ENCODE assay signal across 32 cellular contexts in the genomic region with DNA sequence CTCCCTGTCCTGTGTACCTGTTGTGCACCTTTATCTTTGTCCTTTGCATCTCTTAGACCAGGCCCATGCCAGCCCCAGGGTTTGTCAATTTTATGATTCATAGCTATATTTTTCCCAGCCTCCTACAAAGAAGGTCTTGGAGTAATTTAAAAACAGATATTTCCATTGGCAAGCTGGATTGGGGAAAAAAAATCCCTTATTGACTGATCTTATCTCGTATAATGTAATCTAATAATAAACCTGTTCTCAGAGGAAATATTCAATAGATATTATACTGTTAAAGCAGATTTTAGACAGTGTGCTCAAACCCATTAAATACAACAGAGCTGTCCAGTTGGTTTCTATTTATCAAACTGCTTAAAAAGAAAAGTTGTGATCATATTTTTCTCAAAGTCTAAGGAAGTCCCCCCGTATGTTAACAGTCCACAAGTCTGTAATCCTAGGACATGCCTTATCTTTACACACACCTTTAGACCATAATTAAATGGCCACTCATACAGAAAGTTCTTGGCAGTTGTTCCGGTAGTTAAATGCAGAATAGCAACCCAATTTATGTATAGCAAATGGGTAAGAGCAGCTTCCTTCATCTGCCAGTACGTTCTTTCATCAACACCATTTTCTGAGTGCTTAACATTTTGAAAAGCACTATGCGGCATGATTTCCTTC.
"Had no signal": no experiment of that assay in that cellular context is flagged by ENCODE, and none has a peak within 500 bp of the region (broad histone marks: within the 10 kb centered on the region; RNA-seq: fewer than 3 reads in every experiment).

No MANE protein-coding gene starts in this region.

- FAIRE-seq: colon, endometrium, endothelial cell of umbilical vein had no signal

- H3K9me3 ChIP-seq: adrenal gland, body of pancreas, esophagus squamous epithelium, gastroesophageal sphincter had no signal

- H3K4me3 ChIP-seq: adrenal gland, body of pancreas, esophagus squamous epithelium, gastroesophageal sphincter, heart right ventricle had no signal

- H3K27ac ChIP-seq: adrenal gland, body of pancreas, epithelial cell of prostate, esophagus squamous epithelium, gastroesophageal sphincter, heart right ventricle had no signal

- H3K36me3 ChIP-seq: adrenal gland, esophagus squamous epithelium, gastroesophageal sphincter, heart right ventricle had no signal

- DNase-seq: activated CD4-positive, alpha-beta memory T cell treated with anti-CD3 and anti-CD28 coated beads for 36 hours; activated CD4-positive, alpha-beta T cell treated with anti-CD3 and anti-CD28 coated beads for 36 hours; activated CD4-positive, alpha-beta T cell treated with anti-CD3 and anti-CD28 coated beads, Interleukin-2, amount 10 ng/mL, durations not matched to agents 24 days and 14 days; activated CD4-positive, CD25-positive, alpha-beta regulatory T cell; activated CD4-positive, CD25-positive, alpha-beta regulatory T cell treated with anti-CD3 and anti-CD28 coated beads, Interleukin-2, amount 50 U/mL, for 72 hours; activated CD8-positive, alpha-beta memory T cell treated with anti-CD3 and anti-CD28 coated beads, Interleukin-2, amount 10 ng/mL, durations not matched to agents 7 days and 5 days; activated CD8-positive, alpha-beta memory T cell treated with anti-CD3 and anti-CD28 coated beads, Interleukin-2, amount 50 U/mL, for 4 hours; activated CD8-positive, alpha-beta T cell treated with anti-CD3 and anti-CD28 coated beads, Interleukin-2, amount 10 ng/mL, durations not matched to agents 7 days and 5 days; activated effector memory CD4-positive, alpha-beta T cell treated with anti-CD3 and anti-CD28 coated beads, Interleukin-2, amount 50 U/mL, for 16 hours; activated naive CD4-positive, alpha-beta T cell treated with anti-CD3 and anti-CD28 coated beads for 36 hours; activated naive CD8-positive, alpha-beta T cell treated with anti-CD3 and anti-CD28 coated beads for 36 hours; activated naive CD8-positive, alpha-beta T cell treated with anti-CD3 and anti-CD28 coated beads, Interleukin-2, amount 50 U/mL, for 24 hours; activated T-cell treated with anti-CD3 and anti-CD28 coated beads, Interleukin-2, amount 50 U/mL, for 1 hour; activated T-cell treated with anti-CD3 and anti-CD28 coated beads, Interleukin-2, amount 50 U/mL, for 48 hours; adrenal gland; amygdala; aorta; body of pancreas; caudate nucleus; cortex of kidney; dermis blood vessel endothelial cell; effector CD8-positive, alpha-beta T cell; esophagus squamous epithelium; foreskin melanocyte; heart right ventricle; T-helper 17 cell; T1000 had no signal

- ATAC-seq: activated CD4-positive, alpha-beta T cell treated with anti-CD3 and anti-CD28 coated beads for 36 hours; activated CD8-positive, alpha-beta memory T cell treated with anti-CD3 and anti-CD28 coated beads, Interleukin-2, amount 10 ng/mL, durations not matched to agents 7 days and 5 days; activated CD8-positive, alpha-beta T cell treated with anti-CD3 and anti-CD28 coated beads, Interleukin-2, amount 10 ng/mL, durations not matched to agents 7 days and 5 days; activated naive CD8-positive, alpha-beta T cell treated with anti-CD3 and anti-CD28 coated beads, Interleukin-2, amount 50 U/mL, for 24 hours; body of pancreas; gastroesophageal sphincter; heart right ventricle; T-helper 17 cell had no signal

- H3K27me3 ChIP-seq: adrenal gland, body of pancreas, esophagus squamous epithelium, gastroesophageal sphincter, heart right ventricle had no signal

- H3K4me1 ChIP-seq: adrenal gland, body of pancreas, esophagus squamous epithelium, gastroesophageal sphincter had no signal
